ENCODE assay signal across 25 cellular contexts in genomic region chr5:15554542-15554941, GRCh38. TPM values are rescaled to one million over a fixed set of nuclear protein-coding genes. Genes with fewer than 3 reads are reported as not detected.
DNase-seq lines count a peak whose midpoint lies in the region; ATAC-seq and TF ChIP-seq lines count a peak whose summit lies in the region.
"Had no signal": no experiment of that assay in that cellular context is flagged by ENCODE, and none has a peak within 500 bp of the region (broad histone marks: within the 10 kb centered on the region; RNA-seq: fewer than 3 reads in every experiment).

No MANE protein-coding gene starts in this region.

- no peak overlapping the region for H2BK12ac ChIP-seq in mesenchymal stem cell (ENCODE audit: low read length in 2 of 2)

- H3K36me3 ChIP-seq in DND-41 (ENCODE audit: insufficient read depth, low read length), result no peaks in the 10 kb centered on the region
- H3K36me3 ChIP-seq in HUES64 (ENCODE audit: insufficient read depth, low read length), result 0 out of 2 replicates have a peak, but pooled peaks cover 2% of the 10 kb centered on the region
- H3K36me3 ChIP-seq in mesenchymal stem cell (ENCODE audit: control insufficient read depth in 1 of 2, insufficient read depth in 2 of 2, low read depth in 1 of 2, low read length in 2 of 2), result no peaks in the 10 kb centered on the region
- H3K36me3 ChIP-seq: BLaER1, Peyer's patch had no signal

- H2BK120ac ChIP-seq in mesenchymal stem cell (ENCODE audit: low read depth, low read length), result no peak overlapping the region

- H3K9ac ChIP-seq in DND-41 (ENCODE audit: low read depth, low read length) (peak overlapping the region; percentile 47), HUES64 (ENCODE audit: low read depth, low read length) (no peak overlapping the region), mesenchymal stem cell (ENCODE audit: low read length) (no peak overlapping the region)
- H3K9ac ChIP-seq: BLaER1 had no signal

- no peak overlapping the region for H3K14ac ChIP-seq in mesenchymal stem cell (ENCODE audit: low read length in 2 of 2)

- H3K79me2 ChIP-seq in DND-41 (ENCODE audit: insufficient read depth, low read length), result peaks cover 10% of the 10 kb centered on the region

- peak overlapping the region; percentile 21 for H4K91ac ChIP-seq in mesenchymal stem cell (ENCODE audit: low read length)

- no peak for TF ChIP-seq CTCF in DND-41 (IDR thresholded peaks at IDR 0.05; ENCODE audit: borderline replicate concordance, extremely low read depth, low read length, poor library complexity, severe bottlenecking)

- H3K4me3 ChIP-seq in DND-41 (ENCODE audit: low read depth in 1 of 2, low read length in 2 of 2) (peak overlapping the region in 1 of 2 experiments; percentile 18; a peak in 1 of 4 replicates), HUES64 (ENCODE audit: low read length) (no peak overlapping the region), mesenchymal stem cell (ENCODE audit: insufficient read depth in 1 of 2, low read depth in 1 of 2, low read length in 2 of 2) (no peak overlapping the region)
- H3K4me3 ChIP-seq: BLaER1, Peyer's patch, SJSA1 had no signal

- WGBS in HUES64, result 79% methylated on average over 1 of the region's 1 CpG
- WGBS in mesenchymal stem cell, result 89% methylated on average over 1 of the region's 1 CpG

- H2AFZ ChIP-seq in DND-41 (ENCODE audit: low read depth, low read length) (peak overlapping the region; percentile 24), mesenchymal stem cell (ENCODE audit: low read depth, low read length) (no peak overlapping the region)

- H3K79me1 ChIP-seq in mesenchymal stem cell (replicated peaks; ENCODE audit: low read length, poor library complexity, severe bottlenecking), result peaks cover 39% of the 10 kb centered on the region

- H3K4ac ChIP-seq in mesenchymal stem cell (ENCODE audit: low read depth in 1 of 2, low read length in 2 of 2), result no peak overlapping the region

- no peak overlapping the region for H2BK15ac ChIP-seq in mesenchymal stem cell (ENCODE audit: low read depth, poor library complexity, severe bottlenecking)

- H2BK5ac ChIP-seq in mesenchymal stem cell (ENCODE audit: low read depth, low read length, poor library complexity, severe bottlenecking), result no peak overlapping the region

- H3K23ac ChIP-seq in mesenchymal stem cell (ENCODE audit: low read length in 2 of 2), result no peak overlapping the region

- peaks cover 37% of the 10 kb centered on the region for H3K4me1 ChIP-seq in DND-41 (ENCODE audit: insufficient read depth, low read length)
- peaks cover 44% of the 10 kb centered on the region for H3K4me1 ChIP-seq in HUES64 (ENCODE audit: insufficient read depth, low read length)
- H3K4me1 ChIP-seq in mesenchymal stem cell (ENCODE audit: control insufficient read depth, insufficient read depth, low read depth, low read length), result no peaks in the 10 kb centered on the region
- H3K4me1 ChIP-seq: BLaER1, Caco-2, Peyer's patch had no signal

- H3K27ac ChIP-seq in DND-41 (ENCODE audit: low read length) (peak overlapping the region; percentile 95), HUES64 (ENCODE audit: low read depth, low read length) (peak overlapping the region; percentile 88), mesenchymal stem cell (ENCODE audit: low read length, poor library complexity, severe bottlenecking) (no peak overlapping the region)
- H3K27ac ChIP-seq: 22Rv1, BLaER1, Peyer's patch, SJSA1 had no signal

- no peaks in the 10 kb centered on the region for H3K9me3 ChIP-seq in DND-41 (ENCODE audit: insufficient read depth, low read length, severe bottlenecking)
- H3K9me3 ChIP-seq in HUES64 (ENCODE audit: insufficient read depth, low read depth, low read length), result peaks cover 11% of the 10 kb centered on the region
- no peaks in the 10 kb centered on the region for H3K9me3 ChIP-seq in mesenchymal stem cell (ENCODE audit: control insufficient read depth, low read length)
- H3K9me3 ChIP-seq: BLaER1, Caco-2, Peyer's patch, SJSA1 had no signal

- H3K27me3 ChIP-seq in DND-41 (ENCODE audit: insufficient read depth, low read length, poor library complexity), result no peaks in the 10 kb centered on the region
- no peaks in the 10 kb centered on the region for H3K27me3 ChIP-seq in HUES64 (ENCODE audit: insufficient read depth, low read length)
- no peaks in the 10 kb centered on the region for H3K27me3 ChIP-seq in mesenchymal stem cell (ENCODE audit: control insufficient read depth in 1 of 2, insufficient read depth in 1 of 2, low read length in 2 of 2)
- H3K27me3 ChIP-seq: BLaER1, Peyer's patch, SJSA1 had no signal

- no peak overlapping the region for H4K8ac ChIP-seq in mesenchymal stem cell (ENCODE audit: low read length)

- H3K4me2 ChIP-seq in DND-41 (ENCODE audit: insufficient read depth, low read length) (peak overlapping the region; percentile 50), mesenchymal stem cell (ENCODE audit: low read length, poor library complexity, severe bottlenecking) (no peak overlapping the region)
- H3K4me2 ChIP-seq: BLaER1 had no signal

- no peak overlapping the region for H3K18ac ChIP-seq in mesenchymal stem cell (ENCODE audit: low read depth in 1 of 2, low read length in 2 of 2)

- H4K20me1 ChIP-seq in DND-41 (ENCODE audit: insufficient read depth, low read length), result no peaks in the 10 kb centered on the region
- H4K20me1 ChIP-seq: BLaER1 had no signal

- DNase-seq in DND-41, result no peak
- peak; percentile 76 for DNase-seq in iPS DF 19.7 (ENCODE audit: low read depth, low spot score)
- no peak for DNase-seq in mesenchymal stem cell
- DNase-seq in COLO668 (lab: John Stamatoyannopoulos, UW; ENCODE audit: unreplicated experiment), result no peak
- no peak for DNase-seq in SHP77 treated with DMSO at 0.1 percent for 48 hours (lab: John Stamatoyannopoulos, UW)
- no peak for DNase-seq in medulla oblongata (ENCODE audit: extremely low spot score)
- DNase-seq: ACHN; Caco-2; CD4-positive, alpha-beta T cell; DMS 273 treated with DMSO at 0.1 percent for 48 hours; DMS79 treated with DMSO at 0.1 percent for 48 hours; GOT3; KBM-7; NCI-H1092 treated with DMSO at 0.1 percent for 48 hours; NCI-H1436 treated with DMSO at 0.1 percent for 48 hours; NCI-H1930; NCI-H226; NCI-H510A treated with DMSO at 0.1 percent for 48 hours; NCI-H748 treated with DMSO at 0.1 percent for 48 hours; Peyer's patch had no signal

- no peak overlapping the region for H2AK5ac ChIP-seq in mesenchymal stem cell (ENCODE audit: low read length, severe bottlenecking)

- ATAC-seq in DND-41 (ENCODE audit: insufficient read depth, low read depth), result peak; percentile 4; the same call in 2 of the 3 replicates
- no peak for ATAC-seq in HG02885 (IDR thresholded peaks at IDR 0.05; ENCODE audit: poor library complexity, unreplicated experiment)

RNA-seq across cellular contexts. Expression of gene FBXL7, which starts 54.6 kb away (rescaled TPM):
- 10.6 TPM for polyA plus RNA-seq in HUES64 (2013, experiment 1 of 2)
- polyA plus RNA-seq in HUES64 (2013, experiment 2 of 2), result 12.6 TPM
- polyA plus RNA-seq in mesenchymal stem cell (2013, experiment 1 of 2), result 12.3 TPM
- polyA plus RNA-seq in mesenchymal stem cell (2013, experiment 2 of 2), result 12.2 TPM
